24 cellular contexts compared by ENCODE assay signal in genomic region chr1:234666761-234667160, GRCh38.
"Had no signal": no experiment of that assay in that cellular context is flagged by ENCODE, and none has a peak within 500 bp of the region (broad histone marks: within the 10 kb centered on the region; RNA-seq: fewer than 3 reads in every experiment).

No MANE protein-coding gene starts in this region.

- H3K4me3 ChIP-seq: heart right ventricle, pancreas, psoas muscle, uterus had no signal

- H3K4me3 Mint-ChIP-seq: activated CD4-positive, alpha-beta memory T cell treated with anti-CD3 and anti-CD28 coated beads, Interleukin-2, amount 10 ng/mL, durations not matched to agents 7 days and 5 days; activated naive CD4-positive, alpha-beta T cell treated with anti-CD3 and anti-CD28 coated beads, Interleukin-2, amount 10 ng/mL, durations not matched to agents 7 days and 5 days; activated naive CD8-positive, alpha-beta T cell treated with anti-CD3 and anti-CD28 coated beads, Interleukin-2, amount 10 ng/mL, durations not matched to agents 7 days and 5 days; activated T-cell treated with anti-CD3 and anti-CD28 coated beads, Interleukin-2, amount 50 U/mL, for 24 hours; endodermal cell; mesothelial cell of epicardium; naive B cell had no signal

- FAIRE-seq: astrocyte, pancreas had no signal

- DNase-seq: activated CD4-positive, alpha-beta memory T cell treated with anti-CD3 and anti-CD28 coated beads, Interleukin-2, amount 10 ng/mL, durations not matched to agents 7 days and 5 days; activated CD4-positive, alpha-beta T cell treated with anti-CD3 and anti-CD28 coated beads for 4 hours; activated CD8-positive, alpha-beta memory T cell treated with anti-CD3 and anti-CD28 coated beads, Interleukin-2, amount 50 U/mL, for 48 hours; activated gamma-delta T cell; activated naive CD4-positive, alpha-beta T cell treated with anti-CD3 and anti-CD28 coated beads, Interleukin-2, amount 10 ng/mL, durations not matched to agents 7 days and 5 days; activated naive CD8-positive, alpha-beta T cell treated with anti-CD3 and anti-CD28 coated beads, Interleukin-2, amount 10 ng/mL, durations not matched to agents 7 days and 5 days; activated T-cell treated with anti-CD3 and anti-CD28 coated beads, Interleukin-2, amount 50 U/mL, for 24 hours; amniotic stem cell; brain microvascular endothelial cell; central memory CD4-positive, alpha-beta T cell; endodermal cell; foreskin keratinocyte; heart right ventricle; naive B cell; pancreas; psoas muscle; stimulated activated CD4-positive, alpha-beta T cell treated with anti-CD3 and anti-CD28 coated beads, Interleukin-2, amount 100 ng/mL, for 48 hours; stimulated activated naive CD4-positive, alpha-beta T cell treated with Interleukin-2 at 50 U/mL for 16 hours; uterus had no signal

- H3K4me1 ChIP-seq: foreskin keratinocyte, psoas muscle, uterus had no signal

- ATAC-seq: esophagus mucosa, foreskin keratinocyte, left lobe of liver, psoas muscle had no signal

- H3K27ac Mint-ChIP-seq: activated CD4-positive, alpha-beta memory T cell treated with anti-CD3 and anti-CD28 coated beads, Interleukin-2, amount 10 ng/mL, durations not matched to agents 7 days and 5 days; activated naive CD4-positive, alpha-beta T cell treated with anti-CD3 and anti-CD28 coated beads, Interleukin-2, amount 10 ng/mL, durations not matched to agents 7 days and 5 days; activated naive CD8-positive, alpha-beta T cell treated with anti-CD3 and anti-CD28 coated beads, Interleukin-2, amount 10 ng/mL, durations not matched to agents 7 days and 5 days; activated T-cell treated with anti-CD3 and anti-CD28 coated beads, Interleukin-2, amount 50 U/mL, for 24 hours; endodermal cell; mesothelial cell of epicardium had no signal

- H3K27me3 ChIP-seq: brain microvascular endothelial cell, foreskin keratinocyte, heart right ventricle, pancreas, uterus had no signal

- H3K9me3 ChIP-seq: pancreas, psoas muscle had no signal

- H3K27ac ChIP-seq: brain microvascular endothelial cell, foreskin keratinocyte, pancreas, psoas muscle, uterus, VCaP had no signal

- H3K4me1 Mint-ChIP-seq: activated CD4-positive, alpha-beta memory T cell treated with anti-CD3 and anti-CD28 coated beads, Interleukin-2, amount 10 ng/mL, durations not matched to agents 7 days and 5 days; activated naive CD4-positive, alpha-beta T cell treated with anti-CD3 and anti-CD28 coated beads, Interleukin-2, amount 10 ng/mL, durations not matched to agents 7 days and 5 days; mesothelial cell of epicardium had no signal

- H3K27me3 Mint-ChIP-seq: activated CD4-positive, alpha-beta memory T cell treated with anti-CD3 and anti-CD28 coated beads, Interleukin-2, amount 10 ng/mL, durations not matched to agents 7 days and 5 days; activated T-cell treated with anti-CD3 and anti-CD28 coated beads, Interleukin-2, amount 50 U/mL, for 24 hours; naive B cell had no signal

- H3K36me3 Mint-ChIP-seq: activated naive CD4-positive, alpha-beta T cell treated with anti-CD3 and anti-CD28 coated beads, Interleukin-2, amount 10 ng/mL, durations not matched to agents 7 days and 5 days; naive B cell had no signal

- H3K9me3 Mint-ChIP-seq: activated naive CD4-positive, alpha-beta T cell treated with anti-CD3 and anti-CD28 coated beads, Interleukin-2, amount 10 ng/mL, durations not matched to agents 7 days and 5 days had no signal

- H3K36me3 ChIP-seq: brain microvascular endothelial cell, heart right ventricle, pancreas, uterus had no signal
